15 cellular contexts compared by ENCODE assay signal in the genomic region with DNA sequence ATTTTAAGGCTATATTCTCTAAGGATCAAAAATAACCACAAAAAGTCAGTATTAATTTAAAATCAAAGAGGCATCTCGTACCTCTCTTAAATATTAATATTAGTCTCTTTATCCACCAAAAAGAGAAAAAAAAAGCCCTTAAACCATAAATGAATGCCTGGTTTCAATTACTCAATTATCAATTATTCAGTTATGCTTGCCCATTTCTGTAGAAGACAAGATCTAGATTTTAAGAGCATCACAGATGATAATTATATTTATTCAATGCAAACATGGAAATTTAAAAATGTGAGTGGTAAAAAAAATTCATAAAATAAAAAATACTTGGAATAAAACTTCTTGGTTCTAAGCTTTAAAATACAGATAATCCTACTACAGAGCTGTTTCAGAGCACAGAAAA.
DNase-seq lines count a peak whose midpoint lies in the region; ATAC-seq and TF ChIP-seq lines count a peak whose summit lies in the region.
"Had no signal": no experiment of that assay in that cellular context is flagged by ENCODE, and none has a peak within 500 bp of the region (broad histone marks: within the 10 kb centered on the region; RNA-seq: fewer than 3 reads in every experiment).

No MANE protein-coding gene starts in this region.

- POLR2A ChIA-PET in HEK293T (lab: Yijun Ruan, JAX), result interaction anchor here (2.0 kb wide), 1 partner anchor 12 kb away, joined by 6 read pairs; no protein-coding TSS in a partner anchor

- no peak for DNase-seq in activated naive CD4-positive, alpha-beta T cell treated with anti-CD3 and anti-CD28 coated beads, Interleukin-2, amount 50 U/mL, for 72 hours (ENCODE audit: low spot score in 2 of 2)
- DNase-seq in central memory CD8-positive, alpha-beta T cell (ENCODE audit: low spot score in 2 of 2), result no peak
- no peak for DNase-seq in psoas muscle
- DNase-seq in lower leg skin (ENCODE audit: low spot score in 2 of 2), result no peak
- no peak for DNase-seq in HEK293T (ENCODE audit: extremely low spot score)
- DNase-seq: 8988T, Caco-2, GDM1, H7, KBM-7, NCI-H510A, NCI-H774 had no signal

- no peak for TF ChIP-seq POLR2A in lower leg skin (IDR thresholded peaks at IDR 0.05)

- CTCF ChIA-PET in HEK293T (lab: Yijun Ruan, JAX), result no interaction called here

- H3K9me3 Mint-ChIP-seq in activated naive CD4-positive, alpha-beta T cell treated with anti-CD3 and anti-CD28 coated beads, Interleukin-2, amount 50 U/mL, for 24 hours, result no peaks in the 10 kb centered on the region
- H3K9me3 Mint-ChIP-seq in activated naive CD4-positive, alpha-beta T cell treated with anti-CD3 and anti-CD28 coated beads, Interleukin-2, amount 50 U/mL, for 72 hours, result no peaks in the 10 kb centered on the region
- no peaks in the 10 kb centered on the region for H3K9me3 Mint-ChIP-seq in IgD-negative memory B cell
- H3K9me3 Mint-ChIP-seq in central memory CD8-positive, alpha-beta T cell, result no peaks in the 10 kb centered on the region

- H3K27me3 Mint-ChIP-seq in activated naive CD4-positive, alpha-beta T cell treated with anti-CD3 and anti-CD28 coated beads, Interleukin-2, amount 50 U/mL, for 24 hours, result no peaks in the 10 kb centered on the region
- no peaks in the 10 kb centered on the region for H3K27me3 Mint-ChIP-seq in IgD-negative memory B cell
- no peaks in the 10 kb centered on the region for H3K27me3 Mint-ChIP-seq in central memory CD8-positive, alpha-beta T cell

- no peak overlapping the region for H3K4me3 Mint-ChIP-seq in activated naive CD4-positive, alpha-beta T cell treated with anti-CD3 and anti-CD28 coated beads, Interleukin-2, amount 50 U/mL, for 24 hours
- no peak overlapping the region for H3K4me3 Mint-ChIP-seq in IgD-negative memory B cell
- H3K4me3 Mint-ChIP-seq in central memory CD8-positive, alpha-beta T cell, result no peak overlapping the region

- peaks cover 82% of the 10 kb centered on the region for H3K4me1 Mint-ChIP-seq in activated naive CD4-positive, alpha-beta T cell treated with anti-CD3 and anti-CD28 coated beads, Interleukin-2, amount 50 U/mL, for 24 hours
- peaks cover 41 to 54% (median 53%) of the 10 kb centered on the region in 3 donors for H3K4me1 Mint-ChIP-seq in IgD-negative memory B cell
- H3K4me1 Mint-ChIP-seq in central memory CD8-positive, alpha-beta T cell, result peaks cover 44% of the 10 kb centered on the region

- WGBS in psoas muscle, 3 donors, result 89 to 97% (median 92%) methylated on average over 1 of the region's 1 CpG
- 82 to 89% methylated on average over 1 of the region's 1 CpG for WGBS in lower leg skin, 2 donors

- no peak for TF ChIP-seq CTCF in psoas muscle (IDR thresholded peaks at IDR 0.05)
- TF ChIP-seq CTCF in lower leg skin (IDR thresholded peaks at IDR 0.05), result no peak

- H3K36me3 ChIP-seq in psoas muscle (ENCODE audit: insufficient read depth in 1 of 2, low read depth in 1 of 2), result peaks cover 0 to 26% of the 10 kb centered on the region in 2 donors

- ATAC-seq in activated naive CD4-positive, alpha-beta T cell treated with anti-CD3 and anti-CD28 coated beads, Interleukin-2, amount 50 U/mL, for 72 hours, result no peak
- no peak for ATAC-seq in central memory CD8-positive, alpha-beta T cell (replicated peaks; ENCODE audit: extremely low read depth, poor library complexity, severe bottlenecking)
- no peak for ATAC-seq in psoas muscle
- ATAC-seq in GM19324 (IDR thresholded peaks at IDR 0.05; ENCODE audit: low FRiP score, unreplicated experiment), result no peak

- H3K27ac Mint-ChIP-seq in activated naive CD4-positive, alpha-beta T cell treated with anti-CD3 and anti-CD28 coated beads, Interleukin-2, amount 50 U/mL, for 24 hours, result peak overlapping the region; percentile 24
- peak overlapping the region in 1 of 2 donors; percentile 60 for H3K27ac Mint-ChIP-seq in activated naive CD4-positive, alpha-beta T cell treated with anti-CD3 and anti-CD28 coated beads, Interleukin-2, amount 50 U/mL, for 72 hours
- H3K27ac Mint-ChIP-seq in IgD-negative memory B cell, result peak overlapping the region in 2 of 3 donors; percentile 35 to 78
- peak overlapping the region; percentile 53 for H3K27ac Mint-ChIP-seq in central memory CD8-positive, alpha-beta T cell (ENCODE audit: low read depth)

- no peaks in the 10 kb centered on the region for H3K9me3 ChIP-seq in psoas muscle
- H3K9me3 ChIP-seq: Caco-2 had no signal

- no peaks in the 10 kb centered on the region for H3K27me3 ChIP-seq in psoas muscle (ENCODE audit: insufficient read depth in 3 of 3, low read length in 2 of 3)

- H3K36me3 Mint-ChIP-seq in activated naive CD4-positive, alpha-beta T cell treated with anti-CD3 and anti-CD28 coated beads, Interleukin-2, amount 50 U/mL, for 24 hours, result peaks cover 5% of the 10 kb centered on the region
- peaks cover 0 to 7% of the 10 kb centered on the region in 2 donors for H3K36me3 Mint-ChIP-seq in activated naive CD4-positive, alpha-beta T cell treated with anti-CD3 and anti-CD28 coated beads, Interleukin-2, amount 50 U/mL, for 72 hours
- peaks cover 4% of the 10 kb centered on the region for H3K36me3 Mint-ChIP-seq in IgD-negative memory B cell
- peaks cover 25% of the 10 kb centered on the region for H3K36me3 Mint-ChIP-seq in central memory CD8-positive, alpha-beta T cell (ENCODE audit: insufficient read depth)

- no peak overlapping the region for H3K4me3 ChIP-seq in psoas muscle
- no peak overlapping the region for H3K4me3 ChIP-seq in lower leg skin (ENCODE audit: low read depth, poor library complexity, severe bottlenecking)

- H3K4me1 ChIP-seq in psoas muscle, result peaks cover 68% of the 10 kb centered on the region

- peak overlapping the region; percentile 59 for H3K27ac ChIP-seq in psoas muscle

- intact Hi-C loops in psoas muscle (cut with DNase I) (no loop called here), lower leg skin (cut with DNase I; ENCODE audit: low total_unique reads) (no loop called here)

TF ChIP-seq in HEK293T, 16 proteins besides CTCF, POLR2A, EP300 and RAD21:
- TF ChIP-seq TARDBP (IDR thresholded peaks at IDR 0.05) (no peak), HDGF (IDR thresholded peaks at IDR 0.05; ENCODE audit: borderline replicate concordance) (no peak), ARNT (IDR thresholded peaks at IDR 0.05) (no peak), LEF1 (IDR thresholded peaks at IDR 0.05; ENCODE audit: borderline replicate concordance) (no peak), FOXM1 (IDR thresholded peaks at IDR 0.05; ENCODE audit: borderline replicate concordance) (no peak), FOXA1 (IDR thresholded peaks at IDR 0.05) (no peak)
- TF ChIP-seq, protein P1, sequence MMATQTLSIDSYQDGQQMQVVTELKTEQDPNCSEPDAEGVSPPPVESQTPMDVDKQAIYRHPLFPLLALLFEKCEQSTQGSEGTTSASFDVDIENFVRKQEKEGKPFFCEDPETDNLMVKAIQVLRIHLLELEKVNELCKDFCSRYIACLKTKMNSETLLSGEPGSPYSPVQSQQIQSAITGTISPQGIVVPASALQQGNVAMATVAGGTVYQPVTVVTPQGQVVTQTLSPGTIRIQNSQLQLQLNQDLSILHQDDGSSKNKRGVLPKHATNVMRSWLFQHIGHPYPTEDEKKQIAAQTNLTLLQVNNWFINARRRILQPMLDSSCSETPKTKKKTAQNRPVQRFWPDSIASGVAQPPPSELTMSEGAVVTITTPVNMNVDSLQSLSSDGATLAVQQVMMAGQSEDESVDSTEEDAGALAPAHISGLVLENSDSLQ (IDR thresholded peaks at IDR 0.05), result no peak
